Comparison of ENCODE assay signal across 19 cellular contexts in the genomic region with DNA sequence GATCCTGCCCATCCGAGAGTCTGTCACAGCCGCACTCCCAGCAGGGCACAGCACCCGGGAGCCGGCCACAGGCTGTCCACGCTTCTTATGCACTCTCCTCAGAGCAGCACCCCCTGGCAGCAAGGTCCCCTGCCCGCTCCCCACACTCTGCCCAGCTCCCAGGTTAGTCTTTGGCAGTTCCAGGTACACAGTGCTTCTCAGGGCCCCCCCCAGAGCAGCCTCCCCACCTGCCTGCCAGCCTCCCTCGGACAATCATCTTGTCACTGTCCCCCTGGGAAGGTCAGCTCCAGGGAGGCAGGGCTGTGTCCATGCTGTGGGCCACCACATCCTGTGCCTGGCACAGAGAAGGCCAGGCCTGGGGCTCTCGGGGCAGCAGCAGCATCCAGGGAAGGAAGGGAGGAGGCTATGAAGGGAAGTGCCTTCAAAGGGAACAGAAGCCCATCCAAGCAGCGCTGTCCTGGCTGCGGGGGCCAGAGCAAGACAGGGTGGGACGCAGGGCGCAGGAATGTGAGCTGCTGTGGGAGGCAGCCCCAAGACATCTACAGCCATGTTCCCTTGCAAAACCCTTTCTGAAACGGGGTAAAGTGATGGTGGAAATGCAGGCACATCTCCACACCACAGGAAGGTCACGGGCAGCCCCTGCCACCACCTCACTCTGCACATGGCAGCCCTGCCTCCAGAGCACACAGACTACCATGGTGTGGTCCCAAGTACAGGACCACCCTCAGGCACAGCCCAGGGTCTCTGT.
A peak's percentile ranks its signal among the peaks of the same experiment; 100 is the strongest.
DNase-seq lines count a peak whose midpoint lies in the region; TF ChIP-seq lines count a peak whose summit lies in the region.
"Had no signal": no experiment of that assay in that cellular context is flagged by ENCODE, and none has a peak within 500 bp of the region (broad histone marks: within the 10 kb centered on the region; RNA-seq: fewer than 3 reads in every experiment).

No MANE protein-coding gene starts in this region.

- peaks cover 24% of the 10 kb centered on the region for H3K4me1 ChIP-seq in BLaER1
- no peaks in the 10 kb centered on the region for H3K4me1 ChIP-seq in endodermal cell (ENCODE audit: control insufficient read depth, insufficient read depth, low read length)
- no peaks in the 10 kb centered on the region for H3K4me1 ChIP-seq in H9 (ENCODE audit: insufficient read depth, low read length)

- no peak overlapping the region for H3T11ph ChIP-seq in H9 (ENCODE audit: low read length)

- no peak overlapping the region for H2AK5ac ChIP-seq in H9 (ENCODE audit: insufficient read length, low read length)

- H3K27ac Mint-ChIP-seq in endodermal cell (no peak overlapping the region), H9 (no peak overlapping the region)

- no peak for TF ChIP-seq CTCF in endodermal cell (conservative IDR thresholded peaks at IDR 0.05)
- TF ChIP-seq CTCF in H9 (conservative IDR thresholded peaks at IDR 0.05) = no peak

- H4K20me1 ChIP-seq in BLaER1 (no peaks in the 10 kb centered on the region), H9 (ENCODE audit: control insufficient read depth, insufficient read depth, insufficient read length) (no peaks in the 10 kb centered on the region)

- 91 to 97% methylated on average over 6 to 14 of the region's 14 CpGs for WGBS in endodermal cell (ENCODE audit: insufficient coverage in 1 of 2, insufficient read length in 1 of 2), 2 experiments
- no CpG with 5 or more reads among the region's 14 CpGs for WGBS in H9 (ENCODE audit: extremely low coverage, insufficient read length, low lambda C conversion rate)

- no peak overlapping the region for H2AFZ ChIP-seq in H9 (ENCODE audit: low read length)

- H3K79me2 ChIP-seq in H9 (ENCODE audit: insufficient read depth, low read length) = no peaks in the 10 kb centered on the region

- no peaks in the 10 kb centered on the region for H3K27me3 ChIP-seq in BLaER1
- no peaks in the 10 kb centered on the region for H3K27me3 ChIP-seq in endodermal cell (ENCODE audit: control insufficient read depth, insufficient read depth, low read length, poor library complexity, severe bottlenecking)
- no peaks in the 10 kb centered on the region for H3K27me3 ChIP-seq in H9 (ENCODE audit: insufficient read depth, low read length)

- H3K9me3 Mint-ChIP-seq in endodermal cell = peaks cover 4% of the 10 kb centered on the region
- peaks cover 4 to 8% of the 10 kb centered on the region in 2 experiments; a peak in 2 of 5 replicates for H3K9me3 Mint-ChIP-seq in H9

- H2BK5ac ChIP-seq in H9 (ENCODE audit: insufficient read length, low read length) = no peak overlapping the region

- no peak overlapping the region for H3K4me3 Mint-ChIP-seq in endodermal cell
- H3K4me3 Mint-ChIP-seq in H9 = no peak overlapping the region

- H3K4ac ChIP-seq in H9 (ENCODE audit: low read depth, low read length) = no peak overlapping the region

- no peak overlapping the region for H2BK120ac ChIP-seq in H9 (ENCODE audit: low read depth, low read length, poor library complexity, severe bottlenecking)

- H3K4me2 ChIP-seq in BLaER1 (no peak overlapping the region), H9 (ENCODE audit: insufficient read depth, insufficient read length, low read length) (no peak overlapping the region)

- H3K79me1 ChIP-seq in H9 (ENCODE audit: insufficient read depth, low read depth, low read length, poor library complexity, severe bottlenecking) = no peaks in the 10 kb centered on the region

- no peaks in the 10 kb centered on the region for H3K4me1 Mint-ChIP-seq in endodermal cell
- 0 out of 4 replicates have a peak, but pooled peaks cover 0 to 5% of the 10 kb centered on the region in 2 experiments for H3K4me1 Mint-ChIP-seq in H9

- peaks cover 3% of the 10 kb centered on the region for H3K27me3 Mint-ChIP-seq in endodermal cell (ENCODE audit: insufficient read depth)
- peaks cover 3% of the 10 kb centered on the region for H3K27me3 Mint-ChIP-seq in H9 (ENCODE audit: low read depth)

- H3K36me3 ChIP-seq in BLaER1 (no peaks in the 10 kb centered on the region), endodermal cell (ENCODE audit: control insufficient read depth, insufficient read depth, low read length) (no peaks in the 10 kb centered on the region)

- H3K23me2 ChIP-seq in H9 (ENCODE audit: insufficient read length, low read depth, low read length, poor library complexity, severe bottlenecking) = no peaks in the 10 kb centered on the region

- DNase-seq in D341Med (ENCODE audit: low spot score) (peak; percentile 12), endodermal cell (peak; percentile 28), mucosa of gallbladder (ENCODE audit: low spot score) (peak; percentile 2), putamen (ENCODE audit: low spot score) (no peak), H9 (no peak), hepatic stellate cell (ENCODE audit: low spot score) (no peak)
- DNase-seq: ACHN, DMS79 treated with DMSO at 0.1 percent for 48 hours, HCEC 1CT, NCI-H1048, NCI-H1436, NCI-H1930, NCI-H226, NCI-H524, NCI-H82, RPMI8226, SHP77 treated with DMSO at 0.1 percent for 48 hours had no signal

- H2BK15ac ChIP-seq in H9 (ENCODE audit: low read depth, low read length) = no peak overlapping the region

- H3K36me3 Mint-ChIP-seq in endodermal cell (ENCODE audit: low read depth) = no peaks in the 10 kb centered on the region
- peaks cover 3 to 5% (median 3%) of the 10 kb centered on the region in 3 experiments; a peak in 3 of 7 replicates for H3K36me3 Mint-ChIP-seq in H9 (ENCODE audit: insufficient read depth in 1 of 3, low read depth in 3 of 3)

- H3K27ac ChIP-seq in BLaER1 = 0 out of 2 replicates have a peak overlapping the region, but pooled peaks have one; percentile 30
- no peak overlapping the region for H3K27ac ChIP-seq in endodermal cell (ENCODE audit: low read depth, low read length)
- H3K27ac ChIP-seq in H9 (ENCODE audit: insufficient read length, low read depth, low read length) = no peak overlapping the region
- H3K27ac ChIP-seq: C4-2B had no signal

- H3K14ac ChIP-seq in H9 (ENCODE audit: insufficient read depth, low read length) = no peak overlapping the region; the same call in 1 of the 2 replicates

- H3K9ac ChIP-seq in BLaER1 (no peak overlapping the region), endodermal cell (ENCODE audit: extremely low read depth, low read length, poor library complexity, severe bottlenecking) (no peak overlapping the region), H9 (ENCODE audit: extremely low read depth, insufficient read length, low read length) (no peak overlapping the region)

- H3K4me3 ChIP-seq in BLaER1 (no peak overlapping the region), endodermal cell (ENCODE audit: low read length) (no peak overlapping the region)

- H2BK20ac ChIP-seq in H9 (ENCODE audit: low read depth, low read length, poor library complexity, severe bottlenecking) = no peak overlapping the region

- no peak overlapping the region for H4K8ac ChIP-seq in H9 (replicated peaks; ENCODE audit: insufficient read length, low read depth, low read length)

- H3K23ac ChIP-seq in H9 (ENCODE audit: insufficient read length, low read depth, low read length) = no peak overlapping the region

- H3K9me3 ChIP-seq in BLaER1 (no peaks in the 10 kb centered on the region), endodermal cell (ENCODE audit: control insufficient read depth, low read length) (no peaks in the 10 kb centered on the region), H9 (ENCODE audit: control insufficient read depth, low read depth, low read length) (no peaks in the 10 kb centered on the region)

- H2BK12ac ChIP-seq in H9 (ENCODE audit: insufficient read length, low read depth, low read length) = no peak overlapping the region

- H3K18ac ChIP-seq in H9 (ENCODE audit: insufficient read length, low read depth, low read length) = no peak overlapping the region

- H4K5ac ChIP-seq in H9 (ENCODE audit: insufficient read length, low read depth, low read length) = no peak overlapping the region

- no peak overlapping the region for H4K91ac ChIP-seq in H9 (ENCODE audit: insufficient read length, low read depth, low read length)

- H3K56ac ChIP-seq in H9 (ENCODE audit: insufficient read length, low read depth, low read length) = no peak overlapping the region

Comparison
In these comparisons a context has a peak if more than half of its experiments do, and no peak if none do; other contexts are left out.
1. DNase-seq: peak in D341Med (single experiment), endodermal cell (single experiment) and mucosa of gallbladder (single experiment); none in putamen (single experiment), H9 (single experiment) and hepatic stellate cell (single experiment).